11 cellular contexts compared by ENCODE assay signal in the genomic region with DNA sequence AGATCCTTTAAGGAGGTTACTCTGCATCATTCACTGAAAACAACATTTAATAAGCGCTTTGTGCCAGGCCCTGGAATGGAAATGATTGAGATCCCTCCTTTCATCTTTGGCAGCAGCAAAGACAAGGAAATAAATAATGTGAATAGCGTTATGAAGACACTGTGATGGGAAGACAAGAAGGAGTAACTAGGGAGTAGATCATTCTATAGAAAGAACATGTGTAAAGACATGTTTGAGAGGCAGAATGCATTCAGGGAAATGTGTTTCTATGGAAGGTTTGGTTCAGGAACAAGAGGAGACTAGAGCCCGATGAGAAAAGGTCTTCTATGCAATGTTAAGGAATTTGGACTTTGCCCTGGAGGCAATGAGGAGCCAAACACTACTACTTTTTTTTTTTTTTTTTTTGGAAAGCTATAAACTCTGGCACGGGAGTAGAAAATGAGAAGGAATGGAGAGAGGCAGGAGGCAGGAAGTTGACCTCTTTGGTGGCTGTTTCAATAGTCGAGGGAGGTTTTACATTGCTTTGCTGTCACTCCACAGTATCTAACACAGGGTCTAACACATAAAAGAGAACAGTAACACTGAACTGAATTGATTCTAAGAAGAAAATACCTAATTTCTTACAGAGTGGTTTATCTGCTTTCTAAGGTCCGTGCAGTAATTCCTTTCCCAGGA. TPM values are rescaled to one million over a fixed set of nuclear protein-coding genes. Genes with fewer than 3 reads are reported as not detected.
DNase-seq lines count a peak whose midpoint lies in the region; ATAC-seq and TF ChIP-seq lines count a peak whose summit lies in the region.
"Had no signal": no experiment of that assay in that cellular context is flagged by ENCODE, and none has a peak within 500 bp of the region (broad histone marks: within the 10 kb centered on the region; RNA-seq: fewer than 3 reads in every experiment).

No MANE protein-coding gene starts in this region.

- peaks cover 7% of the 10 kb centered on the region for H3K9me3 Mint-ChIP-seq in progenitor cell of endocrine pancreas (ENCODE audit: low read depth)

- peak overlapping the region; percentile 96 for H3K27ac Mint-ChIP-seq in progenitor cell of endocrine pancreas
- H3K27ac Mint-ChIP-seq: activated CD4-positive, alpha-beta T cell treated with anti-CD3 and anti-CD28 coated beads for 36 hours; stimulated activated naive CD8-positive, alpha-beta T cell treated with anti-CD3 and anti-CD28 coated beads, Interleukin-15, amount 100 ng/mL, for 72 hours had no signal

- TF ChIP-seq CTCF in progenitor cell of endocrine pancreas (IDR thresholded peaks at IDR 0.05; ENCODE audit: unreplicated experiment) = no peak

- ATAC-seq in HG02798 (IDR thresholded peaks at IDR 0.05; ENCODE audit: poor library complexity, unreplicated experiment) (no peak), GM18909 (IDR thresholded peaks at IDR 0.05; ENCODE audit: poor library complexity, unreplicated experiment) (no peak)
- ATAC-seq: stimulated activated naive CD8-positive, alpha-beta T cell treated with anti-CD3 and anti-CD28 coated beads, Interleukin-15, amount 100 ng/mL, for 72 hours had no signal

- peaks cover 19% of the 10 kb centered on the region for H3K36me3 Mint-ChIP-seq in progenitor cell of endocrine pancreas (ENCODE audit: insufficient read depth)

- DNase-seq in DMS53 (lab: John Stamatoyannopoulos, UW) (peak; percentile 67), SW480 (ENCODE audit: low spot score) (peak; percentile 92), foreskin melanocyte (peak; percentile 92), progenitor cell of endocrine pancreas (ENCODE audit: low spot score, unreplicated experiment) (no peak), A172 (ENCODE audit: low spot score) (no peak)
- DNase-seq in stimulated activated CD4-positive, alpha-beta T cell treated with anti-CD3 and anti-CD28 coated beads, Interleukin-12 subunit alpha, Interleukin-12 subunit beta, amount 100 ng/mL, for 4 hours = no peak
- DNase-seq: activated CD4-positive, alpha-beta T cell treated with anti-CD3 and anti-CD28 coated beads for 36 hours; NCI-H510A treated with DMSO at 0.1 percent for 48 hours; stimulated activated naive CD8-positive, alpha-beta T cell treated with anti-CD3 and anti-CD28 coated beads, Interleukin-15, amount 100 ng/mL, for 72 hours had no signal

- peak overlapping the region; percentile 57 for H3K4me3 Mint-ChIP-seq in progenitor cell of endocrine pancreas (ENCODE audit: low read depth)
- H3K4me3 Mint-ChIP-seq: activated CD4-positive, alpha-beta T cell treated with anti-CD3 and anti-CD28 coated beads for 36 hours; stimulated activated naive CD8-positive, alpha-beta T cell treated with anti-CD3 and anti-CD28 coated beads, Interleukin-15, amount 100 ng/mL, for 72 hours had no signal

- no peaks in the 10 kb centered on the region for H3K27me3 Mint-ChIP-seq in progenitor cell of endocrine pancreas
- H3K27me3 Mint-ChIP-seq: activated CD4-positive, alpha-beta T cell treated with anti-CD3 and anti-CD28 coated beads for 36 hours; stimulated activated naive CD8-positive, alpha-beta T cell treated with anti-CD3 and anti-CD28 coated beads, Interleukin-15, amount 100 ng/mL, for 72 hours had no signal

- peaks cover 46% of the 10 kb centered on the region for H3K4me1 Mint-ChIP-seq in progenitor cell of endocrine pancreas (ENCODE audit: low read depth)

RNA-seq across cellular contexts. Expression of a gene that starts 44.9 kb away (rescaled TPM):
- 31.9 and 32.1 TPM in 2 replicates for total RNA-seq in progenitor cell of endocrine pancreas
- total RNA-seq in A172 (2014; rRNA removed; shearing (Covaris generic)) = 19.7 and 20.0 TPM in 2 replicates

Comparison
In these comparisons a context has a peak if more than half of its experiments do, and no peak if none do; other contexts are left out.
1. DNase-seq: peak in DMS53 (single experiment), SW480 (single experiment) and foreskin melanocyte (single experiment); none in progenitor cell of endocrine pancreas (single experiment), A172 (single experiment) and stimulated activated CD4-positive, alpha-beta T cell treated with anti-CD3 and anti-CD28 coated beads, Interleukin-12 subunit alpha, Interleukin-12 subunit beta, amount 100 ng/mL, for 4 hours (single experiment).